Comparison of ENCODE assay signal across 8 cellular contexts in genomic region chr16:83956336-83957289, GRCh38. TPM values are rescaled to one million over a fixed set of nuclear protein-coding genes. Genes with fewer than 3 reads are reported as not detected.
DNase-seq lines count a peak whose midpoint lies in the region; ATAC-seq and TF ChIP-seq lines count a peak whose summit lies in the region.

No MANE protein-coding gene starts in this region.

- H3K4me1 Mint-ChIP-seq in osteocyte (ENCODE audit: unreplicated experiment), result peaks cover 18% of the 10 kb centered on the region

- DNase-seq in GM12864 (ENCODE audit: low read depth) (peak; percentile 31), KBM-7 (peak; percentile 81), SJSA1 (ENCODE audit: low read depth in 1 of 2, low spot score in 2 of 2) (peak; percentile 48 to 82), activated gamma-delta T cell (lab: John Stamatoyannopoulos, UW) (peak; percentile 34), germinal center (ENCODE audit: low spot score) (peak; percentile 67), osteocyte (ENCODE audit: extremely low spot score, unreplicated experiment) (peak; percentile 92), thyroid gland (peak; percentile 73 to 74)

- no peak overlapping the region for H3K4me3 ChIP-seq in GM12864 (ENCODE audit: low read depth, low read length)
- H3K4me3 ChIP-seq in SJSA1, result no peak overlapping the region
- no peak overlapping the region for H3K4me3 ChIP-seq in thyroid gland (replicated peaks in 1 of 3)

- H3K9me3 Mint-ChIP-seq in osteocyte (ENCODE audit: unreplicated experiment), result no peaks in the 10 kb centered on the region

- no peaks in the 10 kb centered on the region for H3K9me3 ChIP-seq in SJSA1 (replicated peaks)
- H3K9me3 ChIP-seq in thyroid gland, result no peaks in the 10 kb centered on the region

- H3K27ac ChIP-seq in SJSA1 (no peak overlapping the region), thyroid gland (no peak overlapping the region)

- intact Hi-C loops in thyroid gland (cut with DNase I), result no loop called here

- TF ChIP-seq POLR2A in thyroid gland (IDR thresholded peaks at IDR 0.05), result no peak

- H3K4me1 ChIP-seq in SJSA1 (replicated peaks) (peaks cover 26% of the 10 kb centered on the region), thyroid gland (peaks cover 24% of the 10 kb centered on the region in 2 donors)

- H3K36me3 ChIP-seq in SJSA1, result peaks cover 47% of the 10 kb centered on the region
- H3K36me3 ChIP-seq in thyroid gland, result peaks cover 35 to 39% of the 10 kb centered on the region in 2 donors

- H3K27me3 ChIP-seq in SJSA1 (replicated peaks) (no peaks in the 10 kb centered on the region), thyroid gland (no peaks in the 10 kb centered on the region)

- H3K36me3 Mint-ChIP-seq in osteocyte (ENCODE audit: unreplicated experiment), result no peaks in the 10 kb centered on the region

- H3K4me3 Mint-ChIP-seq in osteocyte (ENCODE audit: unreplicated experiment), result no peak overlapping the region

- no peaks in the 10 kb centered on the region for H3K27me3 Mint-ChIP-seq in osteocyte (ENCODE audit: unreplicated experiment)

- TF ChIP-seq CTCF in GM12864 (IDR thresholded peaks at IDR 0.05; ENCODE audit: low read depth, low read length, missing control alignments) (peak; percentile 98), osteocyte (IDR thresholded peaks at IDR 0.05) (peak; percentile 94), thyroid gland (IDR thresholded peaks at IDR 0.05) (peak in 5 of 6 experiments; percentile 48 to 67 (median 57))

- no peak for ATAC-seq in GM18870 (IDR thresholded peaks at IDR 0.05; ENCODE audit: unreplicated experiment)

- H3K27ac Mint-ChIP-seq in osteocyte (ENCODE audit: unreplicated experiment), result no peak overlapping the region

- 63 to 70% methylated on average over 14 to 15 of the region's 22 CpGs for WGBS in thyroid gland, 2 donors

- in situ Hi-C loops in KBM-7 (cut with MboI; ENCODE audit: low pct_unique_long_range_greater_than_20kb, low sequenced_read_pairs), result loop anchor here (25.0 kb wide), 1 partner anchor 531 kb away; no protein-coding TSS in a partner anchor

RNA-seq across cellular contexts. Expression of gene OSGIN1, which starts 3.6 kb away (rescaled TPM):
- total RNA-seq in SJSA1 (2014; rRNA removed; shearing (Covaris generic)), result 1.7 and 6.4 TPM in 2 replicates
- total RNA-seq in osteocyte (1.2 and 1.3 TPM in 2 replicates), thyroid gland (10 to 100 TPM; 14.5 to 53.5 (median 31.9) TPM)

RNA-seq across cellular contexts. Expression of gene NECAB2, which starts 11.4 kb away (rescaled TPM):
- not detected in 2 replicates for total RNA-seq in SJSA1 (2014; rRNA removed; shearing (Covaris generic))
- total RNA-seq in osteocyte (0.21 TPM in 1 of 2 replicates, not detected in the other), thyroid gland (under 1 TPM in 2 of 4 donors, not detected in 2; 0.63 to 0.94 TPM)

RNA-seq across cellular contexts. Expression of gene MLYCD, which starts 57.7 kb away (rescaled TPM):
- 2.2 and 2.8 TPM in 2 replicates for total RNA-seq in SJSA1 (2014; rRNA removed; shearing (Covaris generic))
- total RNA-seq in osteocyte (5.2 and 5.3 TPM in 2 replicates), thyroid gland (10 to 100 TPM in 3 of 4 donors, 1 to 10 TPM in 1; 9.9 to 22.0 (median 12.0) TPM)

Comparison
In these comparisons a context has a peak if more than half of its experiments do, and no peak if none do; other contexts are left out.
1. DNase-seq: peak in every context shown above with its lines; median percentile 92 in osteocyte; 81 in KBM-7; 74 in thyroid gland; 67 in germinal center; 65 in SJSA1; 34 in activated gamma-delta T cell; 31 in GM12864.